In the genomic region with DNA sequence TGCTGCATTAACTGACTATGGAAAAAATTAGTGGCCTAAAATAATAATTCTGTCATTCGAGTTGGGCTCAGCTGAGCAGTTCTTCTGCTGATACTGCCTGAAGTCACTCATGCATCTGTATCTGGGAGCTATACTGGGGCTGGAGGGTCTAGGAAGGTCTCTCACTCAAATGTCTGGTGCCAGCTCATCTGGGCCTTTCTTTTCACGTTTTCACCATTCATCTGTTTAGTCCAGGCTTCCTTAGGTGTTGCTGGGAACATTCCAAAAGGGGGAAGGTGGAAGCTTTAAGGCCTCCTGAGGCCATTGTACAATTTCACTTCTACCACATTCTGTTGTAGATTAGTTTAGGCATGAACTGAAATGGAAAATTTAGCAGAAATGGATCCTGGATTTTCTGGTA, we compare ENCODE assay signal across 20 cellular contexts. TPM values are rescaled to one million over a fixed set of nuclear protein-coding genes. Genes with fewer than 3 reads are reported as not detected.
DNase-seq lines count a peak whose midpoint lies in the region; ATAC-seq, FAIRE-seq and TF ChIP-seq lines count a peak whose summit lies in the region.
"Had no signal": no experiment of that assay in that cellular context is flagged by ENCODE, and none has a peak within 500 bp of the region (broad histone marks: within the 10 kb centered on the region; RNA-seq: fewer than 3 reads in every experiment).

No MANE protein-coding gene starts in this region.

- no peak for TF ChIP-seq EP300 in suprapubic skin (IDR thresholded peaks at IDR 0.05)

- intact Hi-C loops in HCT116 (cut with micrococcal nuclease) (no loop called here), kidney (cut with DNase I) (no loop called here)

- ATAC-seq in HCT116 (0 out of 2 replicates have a peak, but pooled peaks have one; percentile 25), SK-N-SH treated with all-trans-retinoic acid at 6 μM for 48 hours (peak; percentile 20; the same call in 2 of the 3 replicates)
- ATAC-seq: T-cell had no signal

- no peak for DNase-seq in HCT116 (ENCODE audit: low read depth, low spot score)
- peak; percentile 67 for DNase-seq in islet precursor cell
- no peak for DNase-seq in suprapubic skin (ENCODE audit: low spot score in 2 of 2)
- no peak for DNase-seq in kidney
- DNase-seq in COLO829 (ENCODE audit: low spot score), result no peak
- no peak for DNase-seq in stimulated activated naive CD4-positive, alpha-beta T cell treated with Interleukin-2 at 50 U/mL for 16 hours (lab: John Stamatoyannopoulos, UW)
- no peak for DNase-seq in DMS 273 (lab: John Stamatoyannopoulos, UW; ENCODE audit: unreplicated experiment)
- DNase-seq: activated CD4-positive, CD25-positive, alpha-beta regulatory T cell treated with anti-CD3 and anti-CD28 coated beads, Interleukin-2, amount 50 U/mL, for 72 hours; activated naive CD4-positive, alpha-beta T cell treated with anti-CD3 and anti-CD28 coated beads, Interleukin-2, amount 50 U/mL, for 16 hours; GDM1; KG1; NCI-H1436; NCI-H446 treated with DMSO at 0.1 percent for 48 hours; pancreas; T-cell had no signal

- TF ChIP-seq CTCF in HCT116 (IDR thresholded peaks at IDR 0.05 in 2 of 3, conservative IDR thresholded peaks at IDR 0.05 in 1 of 3; ENCODE audit: borderline replicate concordance in 1 of 3, insufficient read depth in 1 of 3, low read depth in 2 of 3, low read length in 2 of 3) (no peak), suprapubic skin (IDR thresholded peaks at IDR 0.05) (no peak), kidney (IDR thresholded peaks at IDR 0.05; ENCODE audit: borderline replicate concordance, extremely low read depth, insufficient read depth) (no peak)

- 81% methylated on average over 2 of the region's 2 CpGs for WGBS in suprapubic skin

- no peak overlapping the region for H2AFZ ChIP-seq in HCT116 (ENCODE audit: low read depth, low read length, poor library complexity, severe bottlenecking)

- POLR2A ChIA-PET in HCT116 (lab: Charles Lee), result interaction anchor here (1.3 kb wide), 1 partner anchor 19 kb away, joined by 4 read pairs; no protein-coding TSS in a partner anchor

- no peaks in the 10 kb centered on the region for H3K9me2 ChIP-seq in HCT116 (ENCODE audit: insufficient read depth)

- RAD21 ChIA-PET in HCT116 (lab: Charles Lee; ENCODE audit: low non-redundant PET in 1 of 2, low total read pairs in 2 of 2, uncharacterized antibody in 2 of 2, unreplicated experiment in 2 of 2), result no interaction called here

- BruUV-seq in HCT116 (replicated peaks; lab: Mats Ljungman, UMichigan), result no TSS peak

- no peaks in the 10 kb centered on the region for H4K20me1 ChIP-seq in HCT116 (ENCODE audit: insufficient read depth)

- H3K9me3 ChIP-seq in HCT116 (ENCODE audit: control insufficient read depth in 1 of 2, insufficient read depth in 1 of 2, low read depth in 1 of 2, low read length in 2 of 2), result no peaks in the 10 kb centered on the region
- H3K9me3 ChIP-seq in suprapubic skin, result no peaks in the 10 kb centered on the region
- no peaks in the 10 kb centered on the region for H3K9me3 ChIP-seq in kidney (ENCODE audit: control insufficient read depth in 1 of 2, low read length in 2 of 2)
- H3K9me3 ChIP-seq: pancreas had no signal

- H3K4me2 ChIP-seq in HCT116 (ENCODE audit: low read length), result peak overlapping the region; percentile 1; the same call in 1 of the 2 replicates

- TF ChIP-seq RAD21 in HCT116 (IDR thresholded peaks at IDR 0.05; ENCODE audit: low read depth), result no peak

- FAIRE-seq in kidney (lab: Jason Lieb, UNC), result no peak
- FAIRE-seq: colon, GM19239, pancreas had no signal

- H3K79me2 ChIP-seq in HCT116 (ENCODE audit: insufficient read depth, low read length), result peaks cover 100% of the 10 kb centered on the region

- H3K27me3 ChIP-seq in HCT116 (ENCODE audit: insufficient read depth, low read length) (no peaks in the 10 kb centered on the region), suprapubic skin (no peaks in the 10 kb centered on the region)
- H3K27me3 ChIP-seq: pancreas had no signal

- TF ChIP-seq POLR2A in HCT116 (IDR thresholded peaks at IDR 0.05; ENCODE audit: borderline replicate concordance, extremely low read depth, insufficient read depth, insufficient read length) (no peak), suprapubic skin (IDR thresholded peaks at IDR 0.05) (no peak)

- H3K4me3 ChIP-seq in HCT116 (replicated peaks in 1 of 2; ENCODE audit: low read depth in 1 of 2, low read length in 2 of 2) (no peak overlapping the region), suprapubic skin (no peak overlapping the region), kidney (ENCODE audit: low read length in 2 of 2) (no peak overlapping the region)
- H3K4me3 ChIP-seq: pancreas had no signal

- no peak overlapping the region for H3K9ac ChIP-seq in HCT116 (ENCODE audit: low read length)
- H3K9ac ChIP-seq in kidney (ENCODE audit: low read length in 2 of 2), result no peak overlapping the region

- H3K36me3 ChIP-seq in HCT116 (ENCODE audit: control insufficient read depth in 1 of 2, insufficient read depth in 2 of 2, low read length in 2 of 2) (no peaks in the 10 kb centered on the region), suprapubic skin (no peaks in the 10 kb centered on the region), kidney (ENCODE audit: control insufficient read depth in 1 of 2, insufficient read depth in 2 of 2, low read length in 2 of 2) (no peaks in the 10 kb centered on the region)
- H3K36me3 ChIP-seq: pancreas had no signal

- H3K27ac ChIP-seq in HCT116 (ENCODE audit: low read depth, low read length) (0 out of 2 replicates have a peak overlapping the region, but pooled peaks have one; percentile 9), suprapubic skin (peak overlapping the region; percentile 2), kidney (ENCODE audit: low read depth in 2 of 2, low read length in 2 of 2) (peak overlapping the region in 1 of 2 donors; percentile 8)
- H3K27ac ChIP-seq: C4-2B, pancreas had no signal

- CTCF ChIA-PET in HCT116 (lab: Charles Lee), result no interaction called here

- H3K4me1 ChIP-seq in HCT116 (ENCODE audit: control insufficient read depth in 1 of 2, insufficient read depth in 2 of 2, low read length in 2 of 2) (peaks cover 11 to 21% of the 10 kb centered on the region in 2 experiments; a peak in 3 of 4 replicates), suprapubic skin (peaks cover 23% of the 10 kb centered on the region), kidney (ENCODE audit: control insufficient read depth in 1 of 2, insufficient read depth in 1 of 2, low read depth in 1 of 2, low read length in 2 of 2) (peaks cover 0 to 3% of the 10 kb centered on the region in 2 donors)
- H3K4me1 ChIP-seq: pancreas had no signal

TF ChIP-seq in HCT116, 20 proteins besides CTCF, POLR2A, EP300 and RAD21 (continues in another document):
- TF ChIP-seq, protein P1, sequence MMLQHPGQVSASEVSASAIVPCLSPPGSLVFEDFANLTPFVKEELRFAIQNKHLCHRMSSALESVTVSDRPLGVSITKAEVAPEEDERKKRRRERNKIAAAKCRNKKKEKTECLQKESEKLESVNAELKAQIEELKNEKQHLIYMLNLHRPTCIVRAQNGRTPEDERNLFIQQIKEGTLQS (IDR thresholded peaks at IDR 0.05), result no peak
- no peak for TF ChIP-seq EZH2 (IDR thresholded peaks at IDR 0.05)
- no peak for TF ChIP-seq ZFX (IDR thresholded peaks at IDR 0.05)
- no peak for TF ChIP-seq CBX3 (IDR thresholded peaks at IDR 0.05; ENCODE audit: low read depth)
- no peak for TF ChIP-seq ZNF274 (IDR thresholded peaks at IDR 0.05; ENCODE audit: low read depth, low read length)
- TF ChIP-seq POLR2AphosphoS5 (IDR thresholded peaks at IDR 0.05; ENCODE audit: low read depth, low read length), result no peak

TF ChIP-seq in SK-N-SH treated with all-trans-retinoic acid at 6 μM for 48 hours, 23 proteins besides CTCF, POLR2A, EP300 and RAD21:
- TF ChIP-seq CSDC2 (CRISPR knock-in tag; IDR thresholded peaks at IDR 0.05), result no peak
- TF ChIP-seq ZNF70 (CRISPR knock-in tag; IDR thresholded peaks at IDR 0.05), result no peak
- TF ChIP-seq ZNF565 (CRISPR knock-in tag; conservative IDR thresholded peaks at IDR 0.05; ENCODE audit: low read depth), result no peak
- no peak for TF ChIP-seq TOX (CRISPR knock-in tag; IDR thresholded peaks at IDR 0.05; ENCODE audit: borderline replicate concordance)
- no peak for TF ChIP-seq RARB (CRISPR knock-in tag; IDR thresholded peaks at IDR 0.05)
- TF ChIP-seq TCF4 (CRISPR knock-in tag; IDR thresholded peaks at IDR 0.05; ENCODE audit: borderline replicate concordance), result no peak
- TF ChIP-seq, protein P2, sequence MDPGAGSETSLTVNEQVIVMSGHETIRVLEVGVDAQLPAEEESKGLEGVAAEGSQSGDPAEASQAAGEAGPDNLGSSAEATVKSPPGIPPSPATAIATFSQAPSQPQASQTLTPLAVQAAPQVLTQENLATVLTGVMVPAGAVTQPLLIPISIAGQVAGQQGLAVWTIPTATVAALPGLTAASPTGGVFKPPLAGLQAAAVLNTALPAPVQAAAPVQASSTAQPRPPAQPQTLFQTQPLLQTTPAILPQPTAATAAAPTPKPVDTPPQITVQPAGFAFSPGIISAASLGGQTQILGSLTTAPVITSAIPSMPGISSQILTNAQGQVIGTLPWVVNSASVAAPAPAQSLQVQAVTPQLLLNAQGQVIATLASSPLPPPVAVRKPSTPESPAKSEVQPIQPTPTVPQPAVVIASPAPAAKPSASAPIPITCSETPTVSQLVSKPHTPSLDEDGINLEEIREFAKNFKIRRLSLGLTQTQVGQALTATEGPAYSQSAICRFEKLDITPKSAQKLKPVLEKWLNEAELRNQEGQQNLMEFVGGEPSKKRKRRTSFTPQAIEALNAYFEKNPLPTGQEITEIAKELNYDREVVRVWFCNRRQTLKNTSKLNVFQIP (CRISPR knock-in tag; IDR thresholded peaks at IDR 0.05; ENCODE audit: borderline replicate concordance, low read depth), result no peak
- no peak for TF ChIP-seq ZNF8 (CRISPR knock-in tag; IDR thresholded peaks at IDR 0.05)
- no peak for TF ChIP-seq ZFP30 (CRISPR knock-in tag; IDR thresholded peaks at IDR 0.05)
- TF ChIP-seq ZC3H10 (CRISPR knock-in tag; IDR thresholded peaks at IDR 0.05), result no peak
- no peak for TF ChIP-seq ZFP3 (CRISPR knock-in tag; IDR thresholded peaks at IDR 0.05)
- no peak for TF ChIP-seq PPARA (CRISPR knock-in tag; IDR thresholded peaks at IDR 0.05; ENCODE audit: borderline replicate concordance)
- TF ChIP-seq OSR1 (CRISPR knock-in tag; IDR thresholded peaks at IDR 0.05), result no peak

RNA-seq across cellular contexts. Expression of gene YAP1, which starts 28.0 kb away (rescaled TPM):
- total RNA-seq in HCT116 (2021; ENCODE audit: unreplicated experiment) (88.6 TPM), suprapubic skin (100 to 1,000 TPM; 226 to 310 (median 252) TPM), kidney (106 TPM)
- 62.8 and 64.2 TPM in 2 replicates for polyA plus RNA-seq in HCT116 (2012)
- polyA plus RNA-seq in kidney (ENCODE audit: insufficient read depth, low read depth, low replicate concordance), result 21.5 TPM
- total RNA-seq: OCI-LY7 had no signal
